Comparison of ENCODE assay signal across 25 cellular contexts in genomic region chr16:290015-290680, GRCh38. TPM values are rescaled to one million over a fixed set of nuclear protein-coding genes. Genes with fewer than 3 reads are reported as not detected.
A peak's percentile ranks its signal among the peaks of the same experiment; 100 is the strongest.
DNase-seq lines count a peak whose midpoint lies in the region; ATAC-seq and TF ChIP-seq lines count a peak whose summit lies in the region.
"Had no signal": no experiment of that assay in that cellular context is flagged by ENCODE, and none has a peak within 500 bp of the region (broad histone marks: within the 10 kb centered on the region; RNA-seq: fewer than 3 reads in every experiment).

No MANE protein-coding gene starts in this region.

- no peak overlapping the region for H3K4ac ChIP-seq in mesenchymal stem cell (ENCODE audit: low read depth in 1 of 2, low read length in 2 of 2)

- intact Hi-C loops in PC-3 (cut with micrococcal nuclease) = no loop called here
- intact Hi-C loops in colonic mucosa (cut with DNase I) = no loop called here
- intact Hi-C loops in spleen (cut with DNase I; ENCODE audit: low total_unique reads) = no loop called here
- intact Hi-C loops in sciatic nerve (cut with DNase I) = no loop called here

- H3K27me3 ChIP-seq in mesenchymal stem cell (ENCODE audit: control insufficient read depth in 1 of 2, insufficient read depth in 1 of 2, low read length in 2 of 2) (no peaks in the 10 kb centered on the region), osteoblast (ENCODE audit: insufficient read depth, low read length) (no peaks in the 10 kb centered on the region), PC-3 (ENCODE audit: low read length) (no peaks in the 10 kb centered on the region), colonic mucosa (no peaks in the 10 kb centered on the region), spleen (replicated peaks in 1 of 7) (no peaks in the 10 kb centered on the region)
- H3K27me3 ChIP-seq: BE2C; BLaER1 treated with 17β-estradiol and CSF1 and Interleukin-3, amounts not matched to agents 10 nM and 100 nM had no signal

- H3K14ac ChIP-seq in mesenchymal stem cell (ENCODE audit: low read length in 2 of 2) = no peak overlapping the region

- no peak overlapping the region for H2BK5ac ChIP-seq in mesenchymal stem cell (ENCODE audit: low read depth, low read length, poor library complexity, severe bottlenecking)

- TF ChIP-seq POLR2A in spleen (IDR thresholded peaks at IDR 0.05) = no peak

- H4K20me1 ChIP-seq in osteoblast (ENCODE audit: insufficient read depth, low read length) (no peaks in the 10 kb centered on the region), PC-3 (ENCODE audit: low read length) (no peaks in the 10 kb centered on the region)

- H2BK12ac ChIP-seq in mesenchymal stem cell (ENCODE audit: low read length in 2 of 2) = no peak overlapping the region

- H3K9me2 ChIP-seq in PC-3 (replicated peaks; ENCODE audit: low read length) = no peaks in the 10 kb centered on the region

- no peak overlapping the region for H3K23ac ChIP-seq in mesenchymal stem cell (ENCODE audit: low read length in 2 of 2)

- H3K79me1 ChIP-seq in mesenchymal stem cell (replicated peaks; ENCODE audit: low read length, poor library complexity, severe bottlenecking) = peaks cover 4% of the 10 kb centered on the region

- H3K18ac ChIP-seq in mesenchymal stem cell (ENCODE audit: low read depth in 1 of 2, low read length in 2 of 2) = no peak overlapping the region

- H3K4me2 ChIP-seq in mesenchymal stem cell (ENCODE audit: low read length, poor library complexity, severe bottlenecking) (no peak overlapping the region), osteoblast (ENCODE audit: insufficient read depth, low read length) (no peak overlapping the region), PC-3 (ENCODE audit: low read length) (no peak overlapping the region)
- H3K4me2 ChIP-seq: A549; BLaER1 treated with 17β-estradiol and CSF1 and Interleukin-3, amounts not matched to agents 10 nM and 100 nM had no signal

- no peak overlapping the region for H2BK120ac ChIP-seq in mesenchymal stem cell (ENCODE audit: low read depth, low read length)

- no peak overlapping the region for H2AK5ac ChIP-seq in mesenchymal stem cell (ENCODE audit: low read length, severe bottlenecking)

- POLR2A ChIA-PET in RWPE1 (lab: Yijun Ruan, JAX; ENCODE audit: low non-redundant PET) = no interaction called here
- POLR2A ChIA-PET in PC-3 (lab: Charles Lee; ENCODE audit: unreplicated experiment) = no interaction called here

- no peaks in the 10 kb centered on the region for H3K9me3 ChIP-seq in mesenchymal stem cell (ENCODE audit: control insufficient read depth, low read length)
- no peaks in the 10 kb centered on the region for H3K9me3 ChIP-seq in osteoblast (ENCODE audit: low read depth, low read length)
- H3K9me3 ChIP-seq in PC-3 (ENCODE audit: low read length) = no peaks in the 10 kb centered on the region
- H3K9me3 ChIP-seq in colonic mucosa = no peaks in the 10 kb centered on the region
- peaks cover 0 to 5% (median 0%) of the 10 kb centered on the region in 8 donors for H3K9me3 ChIP-seq in spleen
- H3K9me3 ChIP-seq: A549; BE2C; BLaER1 treated with 17β-estradiol and CSF1 and Interleukin-3, amounts not matched to agents 10 nM and 100 nM; HAP-1 had no signal

- no peak overlapping the region for H3K4me3 ChIP-seq in mesenchymal stem cell (ENCODE audit: insufficient read depth in 1 of 2, low read depth in 1 of 2, low read length in 2 of 2)
- H3K4me3 ChIP-seq in osteoblast (ENCODE audit: insufficient read depth, low read length) = no peak overlapping the region
- H3K4me3 ChIP-seq in PC-3 (ENCODE audit: low read length) = no peak overlapping the region
- H3K4me3 ChIP-seq in colonic mucosa = no peak overlapping the region
- no peak overlapping the region for H3K4me3 ChIP-seq in spleen
- H3K4me3 ChIP-seq: A549; BLaER1 treated with 17β-estradiol and CSF1 and Interleukin-3, amounts not matched to agents 10 nM and 100 nM; HAP-1 had no signal

- H3K79me2 ChIP-seq in osteoblast (ENCODE audit: insufficient read depth, low read length) (no peaks in the 10 kb centered on the region), PC-3 (ENCODE audit: low read length) (no peaks in the 10 kb centered on the region)

- H3K9ac ChIP-seq in mesenchymal stem cell (ENCODE audit: low read length) (no peak overlapping the region), PC-3 (ENCODE audit: low read length) (no peak overlapping the region), colonic mucosa (ENCODE audit: low read depth in 2 of 2, low read length in 2 of 2) (no peak overlapping the region)
- H3K9ac ChIP-seq: BLaER1 treated with 17β-estradiol and CSF1 and Interleukin-3, amounts not matched to agents 10 nM and 100 nM had no signal

- H4K8ac ChIP-seq in mesenchymal stem cell (ENCODE audit: low read length) = no peak overlapping the region

- H2BK15ac ChIP-seq in mesenchymal stem cell (ENCODE audit: low read depth, poor library complexity, severe bottlenecking) = no peak overlapping the region

- DNase-seq in RWPE1 (ENCODE audit: low spot score) = no peak
- no peak for DNase-seq in mesenchymal stem cell
- peak; percentile 84 for DNase-seq in osteoblast (ENCODE audit: insufficient read length, low spot score, missing footprints)
- no peak for DNase-seq in PC-3
- DNase-seq in colonic mucosa = no peak
- no peak for DNase-seq in spleen
- DNase-seq in sciatic nerve (ENCODE audit: low spot score) = no peak
- DNase-seq: 8988T; ACHN; AML-193; CD4-positive, alpha-beta T cell; CD8-positive, alpha-beta memory T cell; DMS 273 treated with DMSO at 0.1 percent for 48 hours; DMS53; DMS79 treated with DMSO at 0.1 percent for 48 hours; GF-D8; GOT3; HFFc6 had no signal

- H3K36me3 ChIP-seq in mesenchymal stem cell (ENCODE audit: control insufficient read depth in 1 of 2, insufficient read depth in 2 of 2, low read depth in 1 of 2, low read length in 2 of 2) (peaks cover 29 to 84% of the 10 kb centered on the region in 2 experiments), osteoblast (ENCODE audit: insufficient read depth, low read length) (peaks cover 6% of the 10 kb centered on the region), PC-3 (ENCODE audit: low read depth, low read length) (no peaks in the 10 kb centered on the region; the same call in 1 of the 2 replicates), colonic mucosa (no peaks in the 10 kb centered on the region), spleen (peaks cover 0 to 90% (median 74%) of the 10 kb centered on the region in 6 donors)

- H3K4me1 ChIP-seq in mesenchymal stem cell (ENCODE audit: control insufficient read depth, insufficient read depth, low read depth, low read length) (peaks cover 3% of the 10 kb centered on the region), osteoblast (ENCODE audit: insufficient read depth, low read length) (no peaks in the 10 kb centered on the region), PC-3 (ENCODE audit: insufficient read depth, low read length) (no peaks in the 10 kb centered on the region), colonic mucosa (no peaks in the 10 kb centered on the region), spleen (no peaks in the 10 kb centered on the region)
- H3K4me1 ChIP-seq: BE2C, HAP-1 had no signal

- peak overlapping the region; percentile 8 for H4K91ac ChIP-seq in mesenchymal stem cell (ENCODE audit: low read length)

- H2AFZ ChIP-seq in mesenchymal stem cell (ENCODE audit: low read depth, low read length) (no peak overlapping the region), osteoblast (ENCODE audit: low read length) (no peak overlapping the region), PC-3 (ENCODE audit: low read length) (no peak overlapping the region)

- CTCF ChIA-PET in RWPE1 (lab: Yijun Ruan, JAX) = no interaction called here
- CTCF ChIA-PET in PC-3 (lab: Charles Lee) = no interaction called here

- TF ChIP-seq CTCF in RWPE1 (conservative IDR thresholded peaks at IDR 0.05; ENCODE audit: low read depth) (no peak), osteoblast (IDR thresholded peaks at IDR 0.05; ENCODE audit: extremely low read depth, low read depth, low read length) (no peak), PC-3 (conservative IDR thresholded peaks at IDR 0.05; ENCODE audit: low read depth, low read length) (no peak), colonic mucosa (IDR thresholded peaks at IDR 0.05) (no peak), spleen (IDR thresholded peaks at IDR 0.05 in 8 of 11, conservative IDR thresholded peaks at IDR 0.05 in 3 of 11) (no peak)

- WGBS in mesenchymal stem cell = 93% methylated on average over 25 of the region's 25 CpGs
- WGBS in spleen, 5 donors = 85 to 90% (median 88%) methylated on average over 12 to 25 of the region's 25 CpGs

- no peaks in the 10 kb centered on the region for H3F3A ChIP-seq in PC-3 (ENCODE audit: low read length, unreplicated experiment)

- BruUV-seq in PC-3 (replicated peaks; lab: Mats Ljungman, UMichigan) = no TSS peak

- H3K27ac ChIP-seq in RWPE1 (0 out of 2 replicates have a peak overlapping the region, but pooled peaks have one; percentile 2), mesenchymal stem cell (ENCODE audit: low read length, poor library complexity, severe bottlenecking) (no peak overlapping the region), osteoblast (ENCODE audit: low read depth, low read length) (no peak overlapping the region), PC-3 (ENCODE audit: low read length) (no peak overlapping the region), colonic mucosa (no peak overlapping the region), spleen (no peak overlapping the region)
- H3K27ac ChIP-seq: A549; BLaER1 treated with 17β-estradiol and CSF1 and Interleukin-3, amounts not matched to agents 10 nM and 100 nM had no signal

- ATAC-seq in PC-3 (no peak), sciatic nerve (no peak)
- ATAC-seq: A549 had no signal

RNA-seq across cellular contexts. Expression of gene PDIA2, which starts 7.2 kb away (rescaled TPM):
- polyA plus RNA-seq in mesenchymal stem cell (2013, experiment 1 of 2) = not detected
- not detected for polyA plus RNA-seq in mesenchymal stem cell (2013, experiment 2 of 2)
- total RNA-seq in osteoblast (not detected in 2 replicates), PC-3 (2014; rRNA removed) (not detected in 2 replicates), colonic mucosa (1 to 10 TPM; 1.4 to 2.6 TPM), spleen (1 to 10 TPM in 1 of 7 donors, under 1 TPM in 2, not detected in 4; 0.28 to 1.1 (median 0.39) TPM), sciatic nerve (0.85 TPM)
- 1 to 10 TPM in 2 of 3 donors, under 1 TPM in 1; 0.67 to 2.4 (median 1.4) TPM for polyA plus RNA-seq in spleen
- total RNA-seq: CD4-positive, alpha-beta T cell; CD8-positive, alpha-beta memory T cell; G401; HFFc6 had no signal
- polyA plus RNA-seq: CD14-positive monocyte; CD8-positive, alpha-beta memory T cell had no signal

RNA-seq across cellular contexts. Expression of gene ARHGDIG, which starts 9.8 kb away (rescaled TPM):
- 0.11 TPM for polyA plus RNA-seq in mesenchymal stem cell (2013, experiment 1 of 2)
- polyA plus RNA-seq in mesenchymal stem cell (2013, experiment 2 of 2) = 0.19 TPM
- not detected in 2 replicates for total RNA-seq in osteoblast
- 0.35 TPM in 1 of 2 replicates, not detected in the other for total RNA-seq in PC-3 (2014; rRNA removed)
- total RNA-seq in colonic mucosa = 10 to 100 TPM in 1 of 2 donors, 1 to 10 TPM in 1; 1.8 to 20.0 TPM
- not detected for total RNA-seq in spleen
- polyA plus RNA-seq in spleen = under 1 TPM; 0.23 to 0.99 (median 0.26) TPM
- total RNA-seq in sciatic nerve = 0.94 TPM
- total RNA-seq: CD8-positive, alpha-beta memory T cell; Daoy; HFFc6 had no signal
- polyA plus RNA-seq: CD14-positive monocyte; CD8-positive, alpha-beta memory T cell had no signal

RNA-seq across cellular contexts. Expression of gene RGS11, which starts 14.4 kb away (rescaled TPM):
- 1.4 TPM for polyA plus RNA-seq in mesenchymal stem cell (2013, experiment 1 of 2)
- 1.3 TPM for polyA plus RNA-seq in mesenchymal stem cell (2013, experiment 2 of 2)
- total RNA-seq in osteoblast (0.36 and 0.59 TPM in 2 replicates), PC-3 (2014; rRNA removed) (1.2 and 1.5 TPM in 2 replicates), colonic mucosa (1 to 10 TPM; 2.9 to 4.0 TPM), spleen (1 to 10 TPM; 1.0 to 5.4 (median 2.6) TPM), sciatic nerve (48.9 TPM)
- polyA plus RNA-seq in spleen = 1 to 10 TPM in 2 of 3 donors, under 1 TPM in 1; 0.79 to 5.2 (median 1.9) TPM
- total RNA-seq: CD4-positive, alpha-beta T cell had no signal
- polyA plus RNA-seq: CD14-positive monocyte; CD8-positive, alpha-beta memory T cell had no signal

RNA-seq across cellular contexts. Expression of gene FAM234A, which starts 55.5 kb away (rescaled TPM):
- 118 TPM for polyA plus RNA-seq in mesenchymal stem cell (2013, experiment 1 of 2)
- polyA plus RNA-seq in mesenchymal stem cell (2013, experiment 2 of 2) = 110 TPM
- total RNA-seq in osteoblast = 86.0 and 113 TPM in 2 replicates
- total RNA-seq in PC-3 (2014; rRNA removed) = 31.4 and 38.0 TPM in 2 replicates
- total RNA-seq in colonic mucosa = 100 to 1,000 TPM; 105 to 124 TPM
- 10 to 100 TPM; 32.2 to 63.1 (median 42.5) TPM for total RNA-seq in spleen
- 10 to 100 TPM; 13.0 to 25.9 (median 13.1) TPM for polyA plus RNA-seq in spleen
- total RNA-seq in sciatic nerve = 129 TPM
